12 cellular contexts compared by ENCODE assay signal in genomic region chr6:13432526-13433218, GRCh38. TPM values are rescaled to one million over a fixed set of nuclear protein-coding genes. Genes with fewer than 3 reads are reported as not detected.
A peak's percentile ranks its signal among the peaks of the same experiment; 100 is the strongest.
DNase-seq lines count a peak whose midpoint lies in the region; ATAC-seq and TF ChIP-seq lines count a peak whose summit lies in the region.
"Had no signal": no experiment of that assay in that cellular context is flagged by ENCODE, and none has a peak within 500 bp of the region (broad histone marks: within the 10 kb centered on the region; RNA-seq: fewer than 3 reads in every experiment).

No MANE protein-coding gene starts in this region.

- H3K4me1 ChIP-seq in Loucy (ENCODE audit: insufficient read depth, low read length, poor library complexity, severe bottlenecking) (peaks cover 71% of the 10 kb centered on the region), Caco-2 (no peaks in the 10 kb centered on the region)

- no peaks in the 10 kb centered on the region for H3K9me2 ChIP-seq in Loucy (replicated peaks; ENCODE audit: low read depth, low read length)

- H3K4me3 ChIP-seq in GM12865 (ENCODE audit: low read depth, low read length) (peak overlapping the region; percentile 54), Loucy (ENCODE audit: low read length, poor library complexity, severe bottlenecking) (peak overlapping the region; percentile 22), Caco-2 (ENCODE audit: low read depth, low read length) (no peak overlapping the region)
- H3K4me3 ChIP-seq: cardiac muscle cell had no signal

- no TSS peak for BruUV-seq in Caco-2 (replicated peaks; lab: Mats Ljungman, UMichigan)

- DNase-seq in GM12865 (ENCODE audit: low read depth) (peak; percentile 46), natural killer cell (no peak), glutamatergic neuron (no peak), NK-92 (lab: John Stamatoyannopoulos, UW; ENCODE audit: unreplicated experiment) (no peak), NCI-H1105 (lab: John Stamatoyannopoulos, UW) (no peak), Caco-2 (no peak)
- DNase-seq: NCI-H2227 treated with DMSO at 0.1 percent for 48 hours had no signal

- no peaks in the 10 kb centered on the region for H4K20me1 ChIP-seq in Loucy (ENCODE audit: insufficient read depth, low read length, poor library complexity, severe bottlenecking)

- H3K9me3 ChIP-seq in Loucy (ENCODE audit: insufficient read depth, low read depth, low read length) = peaks cover 9% of the 10 kb centered on the region; the same call in 1 of the 2 replicates
- no peaks in the 10 kb centered on the region for H3K9me3 ChIP-seq in Caco-2

- peak overlapping the region; percentile 62 for H3K4me2 ChIP-seq in Loucy (ENCODE audit: low read depth, low read length, poor library complexity, severe bottlenecking)

- H3K79me2 ChIP-seq in Loucy (ENCODE audit: insufficient read depth, low read length) = peaks cover 46% of the 10 kb centered on the region; the same call in 1 of the 2 replicates

- no peak overlapping the region for H3K4me3 Mint-ChIP-seq in activated naive CD8-positive, alpha-beta T cell
- H3K4me3 Mint-ChIP-seq in natural killer cell (peak overlapping the region; percentile 86), glutamatergic neuron (ENCODE audit: unreplicated experiment) (no peak overlapping the region), Caco-2 (ENCODE audit: unreplicated experiment) (no peak overlapping the region)

- 0 out of 2 replicates have a peak, but pooled peaks cover 3% of the 10 kb centered on the region for H3K36me3 ChIP-seq in Loucy (ENCODE audit: insufficient read depth, low read length)
- H3K36me3 ChIP-seq in Caco-2 (ENCODE audit: control insufficient read depth, insufficient read depth, low read length) = no peaks in the 10 kb centered on the region
- H3K36me3 ChIP-seq: cardiac muscle cell had no signal

- H3K27me3 Mint-ChIP-seq in activated naive CD8-positive, alpha-beta T cell = no peaks in the 10 kb centered on the region
- H3K27me3 Mint-ChIP-seq in natural killer cell (ENCODE audit: low read depth in 2 of 2) = no peaks in the 10 kb centered on the region
- H3K27me3 Mint-ChIP-seq in glutamatergic neuron (ENCODE audit: unreplicated experiment) = no peaks in the 10 kb centered on the region
- H3K27me3 Mint-ChIP-seq in Caco-2 (ENCODE audit: insufficient read depth, unreplicated experiment) = peaks cover 6% of the 10 kb centered on the region
- H3K27me3 Mint-ChIP-seq: CD4-positive, CD25-positive, alpha-beta regulatory T cell had no signal

- intact Hi-C loops in natural killer cell (cut with micrococcal nuclease) = loop anchor here (1.0 kb wide), 1 partner anchor 22 kb away; no protein-coding TSS in a partner anchor
- intact Hi-C loops in Caco-2 (cut with micrococcal nuclease; ENCODE audit: unreplicated experiment) = no loop called here

- H3K4me1 Mint-ChIP-seq in activated naive CD8-positive, alpha-beta T cell (ENCODE audit: low read depth) = peaks cover 75% of the 10 kb centered on the region
- peaks cover 95% of the 10 kb centered on the region in 2 donors for H3K4me1 Mint-ChIP-seq in natural killer cell
- no peaks in the 10 kb centered on the region for H3K4me1 Mint-ChIP-seq in glutamatergic neuron (ENCODE audit: low read depth, unreplicated experiment)
- no peaks in the 10 kb centered on the region for H3K4me1 Mint-ChIP-seq in Caco-2 (ENCODE audit: low read depth, unreplicated experiment)

- no peaks in the 10 kb centered on the region for H3K27me3 ChIP-seq in Loucy (ENCODE audit: insufficient read depth, low read length, poor library complexity, severe bottlenecking)
- no peaks in the 10 kb centered on the region; the same call in 1 of the 2 replicates for H3K27me3 ChIP-seq in Caco-2 (replicated peaks; ENCODE audit: control insufficient read depth, insufficient read depth, low read length)
- H3K27me3 ChIP-seq: cardiac muscle cell had no signal

- POLR2A ChIA-PET in Caco-2 (lab: Charles Lee) = no interaction called here

- H3K9ac ChIP-seq in Loucy (ENCODE audit: low read depth, low read length, poor library complexity, severe bottlenecking) = peak overlapping the region; percentile 14

- H2AFZ ChIP-seq in Loucy (ENCODE audit: low read length) = no peak overlapping the region

- CTCF ChIA-PET in Caco-2 (lab: Charles Lee) = no interaction called here

- H3F3A ChIP-seq in Loucy (ENCODE audit: low read depth) = no peaks in the 10 kb centered on the region; the same call in 1 of the 2 replicates

- H3K27ac Mint-ChIP-seq in activated naive CD8-positive, alpha-beta T cell = peak overlapping the region; percentile 51
- H3K27ac Mint-ChIP-seq in natural killer cell (peak overlapping the region; percentile 98 to 99), glutamatergic neuron (ENCODE audit: unreplicated experiment) (no peak overlapping the region), Caco-2 (ENCODE audit: unreplicated experiment) (no peak overlapping the region)

- no peaks in the 10 kb centered on the region for H3K9me3 Mint-ChIP-seq in activated naive CD8-positive, alpha-beta T cell (ENCODE audit: low read depth)
- H3K9me3 Mint-ChIP-seq in natural killer cell (no peaks in the 10 kb centered on the region), glutamatergic neuron (ENCODE audit: unreplicated experiment) (no peaks in the 10 kb centered on the region), Caco-2 (ENCODE audit: unreplicated experiment) (peaks cover 10% of the 10 kb centered on the region)

- ATAC-seq in natural killer cell = peak; percentile 8 to 21 (median 17)
- ATAC-seq: HCT116 had no signal

- peaks cover 7% of the 10 kb centered on the region for H3K36me3 Mint-ChIP-seq in activated naive CD8-positive, alpha-beta T cell
- H3K36me3 Mint-ChIP-seq in natural killer cell = no peaks in the 10 kb centered on the region
- H3K36me3 Mint-ChIP-seq in glutamatergic neuron (ENCODE audit: unreplicated experiment) = peaks cover 8% of the 10 kb centered on the region
- no peaks in the 10 kb centered on the region for H3K36me3 Mint-ChIP-seq in Caco-2 (ENCODE audit: insufficient read depth, unreplicated experiment)
- H3K36me3 Mint-ChIP-seq: CD4-positive, CD25-positive, alpha-beta regulatory T cell had no signal

- TF ChIP-seq CTCF in GM12865 (IDR thresholded peaks at IDR 0.05; ENCODE audit: insufficient read depth, low read depth, low read length, missing control alignments) (no peak), Loucy (conservative IDR thresholded peaks at IDR 0.05; ENCODE audit: low read length) (no peak), natural killer cell (IDR thresholded peaks at IDR 0.05) (no peak), glutamatergic neuron (IDR thresholded peaks at IDR 0.05; ENCODE audit: partially characterized antibody, unreplicated experiment) (no peak), Caco-2 (IDR thresholded peaks at IDR 0.05; ENCODE audit: insufficient read depth in 1 of 2, low read depth in 1 of 2, low read length in 1 of 2, severe bottlenecking in 1 of 2, unreplicated experiment in 1 of 2) (no peak)

RNA-seq across cellular contexts. Expression of gene GFOD1, which starts 54.7 kb away (rescaled TPM):
- total RNA-seq in natural killer cell (10 to 100 TPM; 59.7 to 74.5 (median 71.2) TPM), glutamatergic neuron (ENCODE audit: unreplicated experiment) (4.1 TPM), Caco-2 (2022) (0.65 and 0.84 TPM in 2 replicates)

Comparison
In these comparisons a context has a peak if more than half of its experiments do, and no peak if none do; other contexts are left out.
1. H3K27ac Mint-ChIP-seq: peak in activated naive CD8-positive, alpha-beta T cell (single experiment) and natural killer cell (2 of 2); none in glutamatergic neuron (single experiment) and Caco-2 (single experiment).
2. RNA of gene GFOD1, which starts 54.7 kb away (total RNA-seq): 59.7 to 74.5 TPM in natural killer cell; 4.1 TPM in glutamatergic neuron (single experiment) and 0.65 to 0.84 TPM in Caco-2; every median in the first group is over 10 times any median in the second.